In genomic region chr12:123026094-123026853, GRCh38 we compare ENCODE assay signal across 19 cellular contexts. TPM values are rescaled to one million over a fixed set of nuclear protein-coding genes. Genes with fewer than 3 reads are reported as not detected.
DNase-seq lines count a peak whose midpoint lies in the region; FAIRE-seq and TF ChIP-seq lines count a peak whose summit lies in the region.
"Had no signal": no experiment of that assay in that cellular context is flagged by ENCODE, and none has a peak within 500 bp of the region (broad histone marks: within the 10 kb centered on the region; RNA-seq: fewer than 3 reads in every experiment).

No MANE protein-coding gene starts in this region.

- no peak overlapping the region for H3K27ac ChIP-seq in H1 (ENCODE audit: low read depth, low read length)

- H2AFZ ChIP-seq in H1 (ENCODE audit: low read length) = no peak overlapping the region

- no peak overlapping the region for H3K4me3 Mint-ChIP-seq in T-helper 1 cell treated with Interleukin-12 subunit alpha and Interleukin-12 subunit beta and Interleukin-4 antibody, amounts not matched to agents 30 μg/mL and 1 μg/mL, for 36 hours
- no peak overlapping the region for H3K4me3 Mint-ChIP-seq in progenitor cell of endocrine pancreas (ENCODE audit: low read depth)
- H3K4me3 Mint-ChIP-seq: CD8-positive, alpha-beta T cell had no signal

- peaks cover 9% of the 10 kb centered on the region for H3K4me1 Mint-ChIP-seq in T-helper 1 cell treated with Interleukin-12 subunit alpha and Interleukin-12 subunit beta and Interleukin-4 antibody, amounts not matched to agents 30 μg/mL and 1 μg/mL, for 36 hours (ENCODE audit: low read depth)
- no peaks in the 10 kb centered on the region for H3K4me1 Mint-ChIP-seq in progenitor cell of endocrine pancreas (ENCODE audit: low read depth)

- POLR2A ChIA-PET in H1 (lab: Charles Lee; ENCODE audit: partially characterized antibody) = interaction anchor here (0.6 to 1.5 kb wide), 3 partner anchors 13 to 60 kb away, joined by 3 read pairs; partner anchors contain the start of gene ABCB9

- no peak overlapping the region for H3K4ac ChIP-seq in H1 (replicated peaks; ENCODE audit: insufficient read length, low read depth, low read length)

- H3K9ac ChIP-seq in H1 (replicated peaks in 1 of 4; ENCODE audit: extremely low read depth in 1 of 4, low read depth in 3 of 4, low read length in 3 of 4) = no peak overlapping the region

- DNase-seq in T-helper 1 cell (no peak), NCI-H2107 (lab: John Stamatoyannopoulos, UW) (peak; percentile 26), H1 (ENCODE audit: low read depth in 1 of 2, low spot score in 2 of 2) (no peak), progenitor cell of endocrine pancreas (ENCODE audit: low spot score, unreplicated experiment) (no peak), pons (ENCODE audit: low spot score) (no peak), HAP-1 (ENCODE audit: low spot score in 2 of 2) (no peak), foreskin fibroblast (no peak)
- DNase-seq: 8988T; BE2C; CD8-positive, alpha-beta T cell; DMS79; GOT3; MG63; NCI-H1092; NCI-H2081 treated with DMSO at 0.1 percent for 48 hours; NCI-H446; OCI-M1 had no signal

- H3K23me2 ChIP-seq in H1 (ENCODE audit: low read depth, low read length) = no peaks in the 10 kb centered on the region

- H2BK15ac ChIP-seq in H1 (ENCODE audit: low read length) = no peak overlapping the region

- no peak overlapping the region for H3K56ac ChIP-seq in H1 (replicated peaks; ENCODE audit: insufficient read length, low read depth, low read length)

- no peak overlapping the region; the same call in 1 of the 2 replicates for H4K8ac ChIP-seq in H1 (ENCODE audit: extremely low read depth, insufficient read depth, low read length)

- H2BK20ac ChIP-seq in H1 (ENCODE audit: low read length) = no peak overlapping the region

- no peak overlapping the region for H3K4me2 ChIP-seq in H1 (ENCODE audit: insufficient read depth in 1 of 2, low read depth in 2 of 2, low read length in 2 of 2)

- no peak overlapping the region for H2AK5ac ChIP-seq in H1 (ENCODE audit: low read depth, low read length)

- H2BK120ac ChIP-seq in H1 (replicated peaks; ENCODE audit: low read depth, low read length) = no peak overlapping the region

- H3K18ac ChIP-seq in H1 (ENCODE audit: extremely low read depth, low read length) = no peak overlapping the region

- H3K36me3 Mint-ChIP-seq in T-helper 1 cell treated with Interleukin-12 subunit alpha and Interleukin-12 subunit beta and Interleukin-4 antibody, amounts not matched to agents 30 μg/mL and 1 μg/mL, for 36 hours (ENCODE audit: low read depth) = peaks cover 2% of the 10 kb centered on the region
- H3K36me3 Mint-ChIP-seq in progenitor cell of endocrine pancreas (ENCODE audit: insufficient read depth) = no peaks in the 10 kb centered on the region

- no peak overlapping the region for H4K5ac ChIP-seq in H1 (ENCODE audit: insufficient read length, low read depth, low read length)

- TF ChIP-seq CTCF in H1 (IDR thresholded peaks at IDR 0.05; ENCODE audit: control extremely low read depth in 1 of 3, insufficient read depth in 1 of 3, low read depth in 1 of 3, low read length in 3 of 3) (no peak), progenitor cell of endocrine pancreas (IDR thresholded peaks at IDR 0.05; ENCODE audit: unreplicated experiment) (no peak), foreskin fibroblast (IDR thresholded peaks at IDR 0.05; ENCODE audit: low read depth, low read length) (no peak)

- WGBS in H1 (ENCODE audit: extremely low coverage in 1 of 2, insufficient coverage in 1 of 2, insufficient read length in 1 of 2, insufficient replicate concordance in 2 of 2, low coverage in 1 of 2, low lambda C conversion rate in 2 of 2, missing lambda C conversion rate in 1 of 2), 2 experiments = 86% methylated on average over 9 of the region's 9 CpGs; no CpG with 5 or more reads in 1 of the 2 experiments

- H3K9me3 Mint-ChIP-seq in T-helper 1 cell treated with Interleukin-12 subunit alpha and Interleukin-12 subunit beta and Interleukin-4 antibody, amounts not matched to agents 30 μg/mL and 1 μg/mL, for 36 hours = no peaks in the 10 kb centered on the region
- no peaks in the 10 kb centered on the region for H3K9me3 Mint-ChIP-seq in progenitor cell of endocrine pancreas (ENCODE audit: low read depth)
- H3K9me3 Mint-ChIP-seq: CD8-positive, alpha-beta T cell had no signal

- H3K14ac ChIP-seq in H1 (ENCODE audit: insufficient read length) = no peak overlapping the region

- CTCF ChIA-PET in H1 (lab: Charles Lee; ENCODE audit: partially characterized antibody) = interaction anchor here (0.7 to 1.6 kb wide), 9 partner anchors 10 to 212 kb away, joined by 3 to 5 read pairs (median 3); no protein-coding TSS in a partner anchor

- no peak for TF ChIP-seq EP300 in H1 (IDR thresholded peaks at IDR 0.05; ENCODE audit: borderline replicate concordance in 1 of 2, low read depth in 2 of 2, low read length in 2 of 2)

- H3K27ac Mint-ChIP-seq in T-helper 1 cell treated with Interleukin-12 subunit alpha and Interleukin-12 subunit beta and Interleukin-4 antibody, amounts not matched to agents 30 μg/mL and 1 μg/mL, for 36 hours = peak overlapping the region; percentile 41
- H3K27ac Mint-ChIP-seq in progenitor cell of endocrine pancreas = peak overlapping the region; percentile 56
- H3K27ac Mint-ChIP-seq: CD8-positive, alpha-beta T cell had no signal

- H3K9me3 ChIP-seq in H1 (ENCODE audit: insufficient read depth in 2 of 2, low read depth in 1 of 2, low read length in 1 of 2) = no peaks in the 10 kb centered on the region
- no peaks in the 10 kb centered on the region for H3K9me3 ChIP-seq in HAP-1
- H3K9me3 ChIP-seq: BE2C, MG63 had no signal

- no peaks in the 10 kb centered on the region for H3K79me1 ChIP-seq in H1 (ENCODE audit: low read depth, low read length)

- H3K23ac ChIP-seq in H1 (ENCODE audit: insufficient read length) = no peak overlapping the region

- peak overlapping the region; percentile 14 for H4K91ac ChIP-seq in H1 (replicated peaks; ENCODE audit: insufficient read length, low read length)

- no peak overlapping the region for H2BK5ac ChIP-seq in H1 (ENCODE audit: low read depth, low read length)

- no peak for FAIRE-seq in H1 (lab: Jason Lieb, UNC)
- FAIRE-seq: D721Med had no signal

- H3K79me2 ChIP-seq in H1 (ENCODE audit: control insufficient read depth in 1 of 2, insufficient read depth in 2 of 2, low read length in 2 of 2) = no peaks in the 10 kb centered on the region

- H3K36me3 ChIP-seq in H1 (ENCODE audit: control insufficient read depth in 2 of 4, insufficient read depth in 4 of 4, low read length in 3 of 4) = no peaks in the 10 kb centered on the region
- no peaks in the 10 kb centered on the region for H3K36me3 ChIP-seq in HAP-1 (replicated peaks)
- H3K36me3 ChIP-seq: BE2C, MG63 had no signal

- H3K27me3 ChIP-seq in H1 (replicated peaks in 1 of 4; ENCODE audit: control insufficient read depth in 3 of 4, extremely low read depth in 1 of 4, insufficient read depth in 3 of 4, low read length in 3 of 4) = no peaks in the 10 kb centered on the region
- no peaks in the 10 kb centered on the region for H3K27me3 ChIP-seq in HAP-1 (ENCODE audit: low read depth)
- H3K27me3 ChIP-seq: BE2C, MG63 had no signal

- TF ChIP-seq POLR2A in H1 (IDR thresholded peaks at IDR 0.05; ENCODE audit: control extremely low read depth in 1 of 2, low read depth in 2 of 2, low read length in 2 of 2) = no peak

- H3K4me3 ChIP-seq in H1 (ENCODE audit: extremely low read depth in 1 of 4, insufficient read depth in 2 of 4, low read depth in 3 of 4, low read length in 4 of 4) (no peak overlapping the region), HAP-1 (no peak overlapping the region), foreskin fibroblast (ENCODE audit: low read depth in 1 of 2, low read length in 2 of 2) (no peak overlapping the region)
- H3K4me3 ChIP-seq: MG63 had no signal

- peaks cover 0 to 7% (median 1%) of the 10 kb centered on the region in 4 experiments; a peak in 2 of 7 replicates for H3K4me1 ChIP-seq in H1 (replicated peaks in 1 of 4; ENCODE audit: control insufficient read depth in 3 of 4, insufficient read depth in 4 of 4, low read length in 3 of 4)
- no peaks in the 10 kb centered on the region for H3K4me1 ChIP-seq in HAP-1
- H3K4me1 ChIP-seq: BE2C had no signal

- no peak overlapping the region for H2BK12ac ChIP-seq in H1 (ENCODE audit: low read depth, low read length)

- in situ Hi-C loops in HAP-1 (cut with MboI; ENCODE audit: low sequenced_read_pairs) = no loop called here

- H4K20me1 ChIP-seq in H1 (replicated peaks in 1 of 2; ENCODE audit: control insufficient read depth in 1 of 2, insufficient read depth in 2 of 2, low read length in 2 of 2) = peaks cover 0 to 3% of the 10 kb centered on the region in 2 experiments

- H3K27me3 Mint-ChIP-seq in T-helper 1 cell treated with Interleukin-12 subunit alpha and Interleukin-12 subunit beta and Interleukin-4 antibody, amounts not matched to agents 30 μg/mL and 1 μg/mL, for 36 hours (ENCODE audit: low read depth) = no peaks in the 10 kb centered on the region
- H3K27me3 Mint-ChIP-seq in progenitor cell of endocrine pancreas = peaks cover 5% of the 10 kb centered on the region

- TF ChIP-seq RAD21 in H1 (IDR thresholded peaks at IDR 0.05 in 1 of 2, conservative IDR thresholded peaks at IDR 0.05 in 1 of 2; ENCODE audit: low read depth in 2 of 2, low read length in 2 of 2) = no peak

TF ChIP-seq in H1, 55 proteins besides CTCF, POLR2A, EP300 and RAD21 (continues in another document):
- TF ChIP-seq SRF (IDR thresholded peaks at IDR 0.05; ENCODE audit: low read depth, low read length) = peak; percentile 80
- no peak for TF ChIP-seq CHD2 (IDR thresholded peaks at IDR 0.05; ENCODE audit: low read length)

RNA-seq across cellular contexts. Expression of gene ARL6IP4, which starts 45.8 kb away (rescaled TPM):
- 109 and 115 TPM in 2 replicates for total RNA-seq in H1 (2021; fragmentation: NEBNext Ultra II Directional; extraction: Animal tissue kit (Norgen Biotek cat#: 25700))
- 76.4 and 97.6 TPM in 2 replicates for polyA plus RNA-seq in H1 (2011; rRNA removed)
- polyA plus RNA-seq in H1 (2011; cell fraction: cytosol; rRNA removed) = 167 TPM
- polyA plus RNA-seq in H1 (2011; cell fraction: nucleus; rRNA removed) = 189 TPM
- polyA plus RNA-seq in H1 (2012, experiment 1 of 2) = 132 to 155 TPM (median 146 TPM) in 4 replicates
- polyA plus RNA-seq in H1 (2012, experiment 2 of 2) = 99.7 TPM
- polyA plus RNA-seq in H1 (2013, experiment 1 of 2) = 111 TPM
- 111 TPM for polyA plus RNA-seq in H1 (2013, experiment 2 of 2)
- polyA minus RNA-seq in H1 (2011; rRNA and poly(A)+ RNA removed) = 18.1 and 21.2 TPM in 2 replicates
- polyA minus RNA-seq in H1 (2011; cell fraction: cytosol; rRNA and poly(A)+ RNA removed) = 44.5 TPM
- polyA minus RNA-seq in H1 (2011; cell fraction: nucleus; rRNA and poly(A)+ RNA removed) = 19.1 TPM
- 122 and 127 TPM in 2 replicates for total RNA-seq in progenitor cell of endocrine pancreas

RNA-seq across cellular contexts. Expression of gene OGFOD2, which starts 51.2 kb away (rescaled TPM):
- total RNA-seq in H1 (2021; fragmentation: NEBNext Ultra II Directional; extraction: Animal tissue kit (Norgen Biotek cat#: 25700)) = 17.3 and 17.4 TPM in 2 replicates
- 20.3 and 35.6 TPM in 2 replicates for polyA plus RNA-seq in H1 (2011; rRNA removed)
- 27.1 TPM for polyA plus RNA-seq in H1 (2011; cell fraction: cytosol; rRNA removed)
- 58.8 TPM for polyA plus RNA-seq in H1 (2011; cell fraction: nucleus; rRNA removed)
- 6.5 to 12.5 TPM (median 11.5 TPM) in 4 replicates for polyA plus RNA-seq in H1 (2012, experiment 1 of 2)
- 9.1 TPM for polyA plus RNA-seq in H1 (2012, experiment 2 of 2)
- 5.4 TPM for polyA plus RNA-seq in H1 (2013, experiment 1 of 2)
- 5.4 TPM for polyA plus RNA-seq in H1 (2013, experiment 2 of 2)
- polyA minus RNA-seq in H1 (2011; rRNA and poly(A)+ RNA removed) = 10.5 and 13.0 TPM in 2 replicates
- polyA minus RNA-seq in H1 (2011; cell fraction: cytosol; rRNA and poly(A)+ RNA removed) = 10.9 TPM
- 27.0 TPM for polyA minus RNA-seq in H1 (2011; cell fraction: nucleus; rRNA and poly(A)+ RNA removed)
- 16.1 and 16.8 TPM in 2 replicates for total RNA-seq in progenitor cell of endocrine pancreas
